Comparison of ENCODE assay signal across 8 cellular contexts in genomic region chr13:101415358-101416174, GRCh38. TPM values are rescaled to one million over a fixed set of nuclear protein-coding genes. Genes with fewer than 3 reads are reported as not detected.
A peak's percentile ranks its signal among the peaks of the same experiment; 100 is the strongest.
DNase-seq lines count a peak whose midpoint lies in the region; ATAC-seq and TF ChIP-seq lines count a peak whose summit lies in the region.

No MANE protein-coding gene starts in this region.

- H3K27me3 Mint-ChIP-seq in CD8-positive, alpha-beta T cell (ENCODE audit: low read depth) = peaks cover 48% of the 10 kb centered on the region

- H3K9me3 Mint-ChIP-seq in CD8-positive, alpha-beta T cell = no peaks in the 10 kb centered on the region

- CTCF ChIA-PET in SK-N-SH (lab: Yijun Ruan, JAX) = interaction anchor here (1.3 kb wide), 1 partner anchor 271 kb away, joined by 5 read pairs; no protein-coding TSS in a partner anchor
- CTCF ChIA-PET in CD8-positive, alpha-beta T cell (lab: Charles Lee) = no interaction called here

- no peaks in the 10 kb centered on the region for H3K27me3 ChIP-seq in GM23248 (replicated peaks; ENCODE audit: insufficient read depth)
- no peaks in the 10 kb centered on the region for H3K27me3 ChIP-seq in SK-N-SH (ENCODE audit: insufficient read depth)
- no peaks in the 10 kb centered on the region for H3K27me3 ChIP-seq in right cardiac atrium (ENCODE audit: control insufficient read depth, insufficient read depth)
- H3K27me3 ChIP-seq in spleen (replicated peaks in 1 of 7) = peaks cover 0 to 55% (median 26%) of the 10 kb centered on the region in 7 donors
- H3K27me3 ChIP-seq in CD8-positive, alpha-beta T cell (ENCODE audit: insufficient read depth, low read length) = peaks cover 6% of the 10 kb centered on the region

- no peak for TF ChIP-seq POLR2A in spleen (IDR thresholded peaks at IDR 0.05)

- H3K9ac ChIP-seq in GM23248 = peak overlapping the region; percentile 68
- H3K9ac ChIP-seq in SK-N-SH = peak overlapping the region; percentile 75; the same call in 1 of the 2 replicates

- H3K4me1 ChIP-seq in GM23248 (ENCODE audit: insufficient read depth) (peaks cover 6% of the 10 kb centered on the region), SK-N-SH (ENCODE audit: control insufficient read depth in 1 of 2, insufficient read depth in 2 of 2, low read depth in 1 of 2, low read length in 1 of 2) (peaks cover 0 to 9% of the 10 kb centered on the region in 2 experiments; a peak in 1 of 4 replicates), right cardiac atrium (ENCODE audit: control insufficient read depth, insufficient read depth, low read length) (no peaks in the 10 kb centered on the region), spleen (peaks cover 0 to 17% (median 6%) of the 10 kb centered on the region in 6 donors)
- H3K4me1 ChIP-seq in CD8-positive, alpha-beta T cell (ENCODE audit: insufficient read depth, low read length) = no peaks in the 10 kb centered on the region

- no peak overlapping the region for H3K27ac Mint-ChIP-seq in CD8-positive, alpha-beta T cell

- intact Hi-C loops in right cardiac atrium (cut with DNase I) = no loop called here
- intact Hi-C loops in spleen (cut with DNase I; ENCODE audit: low total_unique reads) = no loop called here
- intact Hi-C loops in CD8-positive, alpha-beta T cell (cut with DNase I, micrococcal nuclease) = no loop called here

- peaks cover 5% of the 10 kb centered on the region for H3K4me1 Mint-ChIP-seq in CD8-positive, alpha-beta T cell (ENCODE audit: low read depth)

- in situ Hi-C loops in GM23248 (cut with MboI) = no loop called here

- H3K36me3 Mint-ChIP-seq in CD8-positive, alpha-beta T cell = no peaks in the 10 kb centered on the region

- H4K20me1 ChIP-seq in GM23248 (ENCODE audit: insufficient read depth) (no peaks in the 10 kb centered on the region), SK-N-SH (ENCODE audit: insufficient read depth) (no peaks in the 10 kb centered on the region)

- H3F3A ChIP-seq in GM23248 (ENCODE audit: insufficient read depth) (no peaks in the 10 kb centered on the region), SK-N-SH (replicated peaks; ENCODE audit: insufficient read depth) (no peaks in the 10 kb centered on the region)

- no peaks in the 10 kb centered on the region for H3K79me2 ChIP-seq in GM23248 (ENCODE audit: insufficient read depth)
- peaks cover 6% of the 10 kb centered on the region for H3K79me2 ChIP-seq in SK-N-SH (ENCODE audit: insufficient read depth)

- 22 to 24% methylated on average over 29 to 33 of the region's 43 CpGs for WGBS in GM23248 (ENCODE audit: low coverage in 1 of 2, low lambda C conversion rate in 2 of 2, missing lambda C conversion rate in 2 of 2), 2 experiments
- 43% methylated on average over 7 of the region's 43 CpGs for WGBS in SK-N-SH (ENCODE audit: low lambda C conversion rate)
- WGBS in right cardiac atrium = 11% methylated on average over 43 of the region's 43 CpGs
- WGBS in spleen, 5 donors = 16 to 26% (median 17%) methylated on average over 21 to 43 of the region's 43 CpGs

- TF ChIP-seq CTCF in SK-N-SH (IDR thresholded peaks at IDR 0.05) (no peak), spleen (IDR thresholded peaks at IDR 0.05 in 8 of 11, conservative IDR thresholded peaks at IDR 0.05 in 3 of 11) (no peak)
- TF ChIP-seq CTCF in CD8-positive, alpha-beta T cell (IDR thresholded peaks at IDR 0.05) = no peak

- no peaks in the 10 kb centered on the region for H3K9me3 ChIP-seq in GM23248 (ENCODE audit: low read depth)
- no peaks in the 10 kb centered on the region for H3K9me3 ChIP-seq in SK-N-SH
- no peaks in the 10 kb centered on the region for H3K9me3 ChIP-seq in right cardiac atrium (ENCODE audit: control insufficient read depth, low read length)
- no peaks in the 10 kb centered on the region for H3K9me3 ChIP-seq in spleen
- H3K9me3 ChIP-seq in CD8-positive, alpha-beta T cell (ENCODE audit: low read length) = no peaks in the 10 kb centered on the region

- H3K27ac ChIP-seq in GM23248 = no peak overlapping the region
- H3K27ac ChIP-seq in SK-N-SH (ENCODE audit: low read depth in 2 of 2, low read length in 1 of 2) = no peak overlapping the region
- H3K27ac ChIP-seq in right cardiac atrium (ENCODE audit: low read length) = peak overlapping the region; percentile 26
- no peak overlapping the region for H3K27ac ChIP-seq in spleen
- no peak overlapping the region for H3K27ac ChIP-seq in CD8-positive, alpha-beta T cell (ENCODE audit: low read depth, low read length)

- peak; percentile 52 to 56 for ATAC-seq in right cardiac atrium
- no peak for ATAC-seq in GM21423 (IDR thresholded peaks at IDR 0.05; ENCODE audit: unreplicated experiment)
- ATAC-seq in HG03045 (IDR thresholded peaks at IDR 0.05; ENCODE audit: unreplicated experiment) = no peak
- no peak for ATAC-seq in CD8-positive, alpha-beta T cell

- H3K4me3 ChIP-seq in GM23248 (peak overlapping the region; percentile 90), SK-N-SH (ENCODE audit: low read depth in 2 of 2, low read length in 1 of 2) (peak overlapping the region; percentile 66 to 72), right cardiac atrium (ENCODE audit: low read length) (peak overlapping the region; percentile 93), spleen (peak overlapping the region in 6 of 8 donors; percentile 8 to 60 (median 26))
- H3K4me3 ChIP-seq in CD8-positive, alpha-beta T cell (ENCODE audit: low read depth, low read length) = no peak overlapping the region

- H3K4me2 ChIP-seq in GM23248 (ENCODE audit: unreplicated experiment) = peak overlapping the region; percentile 97
- H3K4me2 ChIP-seq in SK-N-SH = peak overlapping the region; percentile 85

- no peaks in the 10 kb centered on the region for H3K36me3 ChIP-seq in GM23248 (ENCODE audit: low read depth)
- no peaks in the 10 kb centered on the region for H3K36me3 ChIP-seq in SK-N-SH (replicated peaks in 1 of 2; ENCODE audit: control insufficient read depth in 1 of 2, insufficient read depth in 2 of 2, low read length in 1 of 2)
- no peaks in the 10 kb centered on the region for H3K36me3 ChIP-seq in spleen
- H3K36me3 ChIP-seq in CD8-positive, alpha-beta T cell (ENCODE audit: insufficient read depth, low read length) = no peaks in the 10 kb centered on the region

- H3K9me2 ChIP-seq in GM23248 (ENCODE audit: insufficient read depth) (no peaks in the 10 kb centered on the region), SK-N-SH (no peaks in the 10 kb centered on the region)

- POLR2A ChIA-PET in SK-N-SH (lab: Yijun Ruan, JAX) = no interaction called here
- POLR2A ChIA-PET in CD8-positive, alpha-beta T cell (lab: Charles Lee) = no interaction called here

- no peak for TF ChIP-seq RAD21 in SK-N-SH (IDR thresholded peaks at IDR 0.05; ENCODE audit: low read length)

- TF ChIP-seq EP300 in SK-N-SH (IDR thresholded peaks at IDR 0.05; ENCODE audit: borderline replicate concordance in 1 of 2, low read depth in 1 of 2, low read length in 1 of 2) = no peak

- no peak overlapping the region for H3K4me3 Mint-ChIP-seq in CD8-positive, alpha-beta T cell

- DNase-seq in GM23248 = peak; percentile 10
- DNase-seq in SK-N-SH = no peak
- DNase-seq in right cardiac atrium = peak in 2 of 3 donors; percentile 58
- DNase-seq in spleen = no peak
- DNase-seq in NCI-H1048 (lab: John Stamatoyannopoulos, UW) = no peak
- no peak for DNase-seq in CD8-positive, alpha-beta T cell

- H2AFZ ChIP-seq in GM23248 (peak overlapping the region; percentile 97), SK-N-SH (ENCODE audit: low read depth) (peak overlapping the region; percentile 53)

TF ChIP-seq in SK-N-SH, 30 proteins besides CTCF, POLR2A, EP300 and RAD21:
- TF ChIP-seq ELF1 (IDR thresholded peaks at IDR 0.05) (no peak), MXI1 (IDR thresholded peaks at IDR 0.05; ENCODE audit: low read depth, low read length) (no peak), TAF1 (IDR thresholded peaks at IDR 0.05; ENCODE audit: borderline replicate concordance, low read depth, low read length) (no peak), TCF12 (IDR thresholded peaks at IDR 0.05) (no peak), FOSL2 (IDR thresholded peaks at IDR 0.05; ENCODE audit: borderline replicate concordance, low read depth) (no peak)

RNA-seq across cellular contexts. Expression of gene NALCN, which starts 0.7 kb away (rescaled TPM):
- total RNA-seq in GM23248 (2014; rRNA removed; shearing (Covaris generic)) = 3.6 and 3.9 TPM in 2 replicates
- polyA plus RNA-seq in GM23248 (2016; fragmentation: Nextera tagmentation; extraction: Ambion mirVana) (3.1 and 3.5 TPM in 2 replicates), SK-N-SH (2012; rRNA removed) (3.0 and 4.5 TPM in 2 replicates), right cardiac atrium (5.2 TPM), spleen (under 1 TPM; 0.02 to 0.06 (median 0.05) TPM)
- 4.4 TPM in 2 replicates for polyA plus RNA-seq in SK-N-SH (2012; cell fraction: cytosol; rRNA removed)
- polyA plus RNA-seq in SK-N-SH (2012; cell fraction: nucleus; rRNA removed) = 3.2 and 5.1 TPM in 2 replicates
- total RNA-seq in right cardiac atrium (10 to 100 TPM; 12.8 to 17.0 (median 14.9) TPM), spleen (under 1 TPM in 5 of 7 donors, not detected in 2; 0.09 to 0.13 (median 0.09) TPM)
- not detected for total RNA-seq in CD8-positive, alpha-beta T cell

RNA-seq across cellular contexts. Expression of gene ITGBL1, which starts 36.9 kb away (rescaled TPM):
- 459 and 462 TPM in 2 replicates for total RNA-seq in GM23248 (2014; rRNA removed; shearing (Covaris generic))
- polyA plus RNA-seq in GM23248 (2016; fragmentation: Nextera tagmentation; extraction: Ambion mirVana) (332 and 336 TPM in 2 replicates), SK-N-SH (2012; rRNA removed) (78.7 and 90.0 TPM in 2 replicates), right cardiac atrium (5.8 TPM), spleen (1 to 10 TPM in 1 of 3 donors, under 1 TPM in 2; 0.48 to 1.6 (median 0.59) TPM)
- polyA plus RNA-seq in SK-N-SH (2012; cell fraction: cytosol; rRNA removed) = 114 and 131 TPM in 2 replicates
- polyA plus RNA-seq in SK-N-SH (2012; cell fraction: nucleus; rRNA removed) = 52.8 and 78.7 TPM in 2 replicates
- total RNA-seq in right cardiac atrium (10 to 100 TPM in 1 of 4 donors, 1 to 10 TPM in 3; 6.9 to 11.2 (median 7.6) TPM), spleen (1 to 10 TPM in 3 of 7 donors, under 1 TPM in 3, not detected in 1; 0.72 to 1.3 (median 0.99) TPM)
- total RNA-seq in CD8-positive, alpha-beta T cell = not detected

Comparison
In these comparisons a context has a peak if more than half of its experiments do, and no peak if none do; other contexts are left out.
1. DNase-seq: peak in GM23248 (single experiment) and right cardiac atrium (2 of 3); none in SK-N-SH (single experiment), spleen (single experiment), NCI-H1048 (single experiment) and CD8-positive, alpha-beta T cell (0 of 7).
2. ATAC-seq: peak in right cardiac atrium (2 of 2); none in GM21423 (single experiment), HG03045 (single experiment) and CD8-positive, alpha-beta T cell (single experiment).
3. RNA of gene ITGBL1, which starts 36.9 kb away (total RNA-seq): 459 to 462 TPM in GM23248; 6.9 to 11.2 TPM in right cardiac atrium, 0.72 to 1.3 TPM in spleen and not detected in CD8-positive, alpha-beta T cell; every median in the first group is over 10 times any median in the second.